In the genomic region with DNA sequence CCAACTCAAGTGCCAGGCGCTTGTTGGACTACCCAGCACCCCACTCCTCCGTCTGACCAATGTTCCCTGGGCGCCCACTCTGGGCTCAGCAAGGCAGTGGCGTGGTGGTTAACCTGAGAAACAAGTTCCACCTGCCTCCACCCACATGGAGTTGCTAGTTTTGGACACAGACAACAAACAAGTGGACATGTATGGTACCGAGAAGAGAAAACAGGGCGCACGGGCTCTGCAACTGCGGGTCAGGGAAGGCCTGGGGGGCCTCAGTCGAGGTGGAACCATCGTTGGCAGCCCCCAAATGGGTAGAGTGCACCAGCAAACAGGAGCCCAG, we compare ENCODE assay signal across 11 cellular contexts. TPM values are rescaled to one million over a fixed set of nuclear protein-coding genes. Genes with fewer than 3 reads are reported as not detected.
A peak's percentile ranks its signal among the peaks of the same experiment; 100 is the strongest.
DNase-seq lines count a peak whose midpoint lies in the region; ATAC-seq and TF ChIP-seq lines count a peak whose summit lies in the region.
"Had no signal": no experiment of that assay in that cellular context is flagged by ENCODE, and none has a peak within 500 bp of the region (broad histone marks: within the 10 kb centered on the region; RNA-seq: fewer than 3 reads in every experiment).

No MANE protein-coding gene starts in this region.

- H3K4me1 ChIP-seq in heart right ventricle (peaks cover 0 to 62% (median 31%) of the 10 kb centered on the region in 9 donors), muscle layer of duodenum (ENCODE audit: control insufficient read depth in 1 of 2, insufficient read depth in 2 of 2, low read length in 2 of 2) (peaks cover 7 to 43% of the 10 kb centered on the region in 2 donors)

- WGBS in heart right ventricle, 2 donors = 86 to 91% methylated on average over 10 of the region's 10 CpGs

- H3K36me3 ChIP-seq in heart right ventricle (peaks cover 0 to 9% (median 0%) of the 10 kb centered on the region in 9 donors), brain microvascular endothelial cell (replicated peaks) (peaks cover 8% of the 10 kb centered on the region), muscle layer of duodenum (ENCODE audit: control insufficient read depth in 1 of 2, insufficient read depth in 2 of 2, low read length in 2 of 2) (peaks cover 0 to 4% of the 10 kb centered on the region in 2 donors)

- H3K9me3 ChIP-seq in heart right ventricle = peaks cover 0 to 6% (median 0%) of the 10 kb centered on the region in 11 donors
- no peaks in the 10 kb centered on the region for H3K9me3 ChIP-seq in muscle layer of duodenum (ENCODE audit: control insufficient read depth in 1 of 2, low read length in 2 of 2)

- peak overlapping the region in 8 of 10 donors; percentile 5 to 94 (median 86) for H3K4me3 ChIP-seq in heart right ventricle
- H3K4me3 ChIP-seq in brain microvascular endothelial cell (ENCODE audit: low read depth, low read length) = peak overlapping the region; percentile 20
- peak overlapping the region; percentile 60 to 69 for H3K4me3 ChIP-seq in muscle layer of duodenum (ENCODE audit: low read depth in 1 of 2, low read length in 2 of 2)

- H3K27ac ChIP-seq in heart right ventricle (peak overlapping the region in 9 of 10 donors; percentile 14 to 93 (median 86)), brain microvascular endothelial cell (peak overlapping the region; percentile 85), muscle layer of duodenum (ENCODE audit: low read length) (no peak overlapping the region)

- intact Hi-C loops in heart right ventricle (cut with DNase I) = loop anchor here in 1 of 10 donors (5.0 kb wide), 1 partner anchor 35 kb away; no protein-coding TSS in a partner anchor
- intact Hi-C loops in left ventricle myocardium superior (cut with micrococcal nuclease) = no loop called here

- DNase-seq in heart right ventricle (no peak), left ventricle myocardium superior (no peak), brain microvascular endothelial cell (no peak), SIG-M5 (lab: John Stamatoyannopoulos, UW) (no peak), iPS-NIHi11 (ENCODE audit: low spot score) (no peak), NCI-H1436 (lab: John Stamatoyannopoulos, UW) (no peak)
- DNase-seq: activated CD8-positive, alpha-beta memory T cell treated with anti-CD3 and anti-CD28 coated beads, Interleukin-2, amount 50 U/mL, for 48 hours; DMS 273 treated with DMSO at 0.1 percent for 48 hours; RPMI8226 had no signal

- H3K27me3 ChIP-seq in heart right ventricle (peaks cover 0 to 8% (median 0%) of the 10 kb centered on the region in 7 donors), brain microvascular endothelial cell (replicated peaks) (no peaks in the 10 kb centered on the region), muscle layer of duodenum (ENCODE audit: low read depth, low read length) (no peaks in the 10 kb centered on the region)

- ATAC-seq in heart right ventricle = no peak
- no peak for ATAC-seq in left ventricle myocardium superior
- no peak for ATAC-seq in GM21515 (IDR thresholded peaks at IDR 0.05; ENCODE audit: unreplicated experiment)

- TF ChIP-seq CTCF in heart right ventricle (IDR thresholded peaks at IDR 0.05) (no peak), brain microvascular endothelial cell (IDR thresholded peaks at IDR 0.05; ENCODE audit: low read depth, low read length, missing control alignments) (no peak)

- in situ Hi-C loops in brain microvascular endothelial cell (cut with HindIII; ENCODE audit: low pct_ligation_motif_present, low sequenced_read_pairs) = no loop called here

RNA-seq across cellular contexts. Expression of gene MIER2, which starts 2.5 kb away (rescaled TPM):
- total RNA-seq in heart right ventricle = 10 to 100 TPM; 11.1 to 34.6 (median 16.3) TPM
- 10 to 100 TPM; 25.1 to 30.4 TPM for polyA plus RNA-seq in heart right ventricle
- 20.0 TPM for total RNA-seq in left ventricle myocardium superior

RNA-seq across cellular contexts. Expression of gene PLPP2, which starts 50.9 kb away (rescaled TPM):
- 1 to 10 TPM in 2 of 10 donors, under 1 TPM in 8; 0.14 to 2.8 (median 0.62) TPM for total RNA-seq in heart right ventricle
- polyA plus RNA-seq in heart right ventricle = under 1 TPM; 0.80 to 0.91 TPM
- 0.27 TPM for total RNA-seq in left ventricle myocardium superior

Comparison
In these comparisons a context has a peak if more than half of its experiments do, and no peak if none do; other contexts are left out.
1. H3K4me3 ChIP-seq: peak in every context shown above with its lines; median percentile 86 in heart right ventricle; 64 in muscle layer of duodenum; 20 in brain microvascular endothelial cell.